Comparison of ENCODE assay signal across 33 cellular contexts in genomic region chr16:2452650-2453049, GRCh38. TPM values are rescaled to one million over a fixed set of nuclear protein-coding genes. Genes with fewer than 3 reads are reported as not detected.
"Had no signal": no experiment of that assay in that cellular context is flagged by ENCODE, and none has a peak within 500 bp of the region (broad histone marks: within the 10 kb centered on the region; RNA-seq: fewer than 3 reads in every experiment).

No MANE protein-coding gene starts in this region.

- H3K4me3 Mint-ChIP-seq: activated CD4-positive, alpha-beta memory T cell treated with anti-CD3 and anti-CD28 coated beads for 36 hours; activated CD4-positive, alpha-beta T cell treated with anti-CD3 and anti-CD28 coated beads for 36 hours; activated CD4-positive, alpha-beta T cell treated with anti-CD3 and anti-CD28 coated beads, Interleukin-2, amount 10 ng/mL, durations not matched to agents 24 days and 14 days; activated CD8-positive, alpha-beta memory T cell treated with anti-CD3 and anti-CD28 coated beads, Interleukin-2, amount 10 ng/mL, durations not matched to agents 7 days and 5 days; activated CD8-positive, alpha-beta T cell treated with anti-CD3 and anti-CD28 coated beads, Interleukin-2, amount 10 ng/mL, durations not matched to agents 7 days and 5 days; activated naive CD4-positive, alpha-beta T cell treated with anti-CD3 and anti-CD28 coated beads, Interleukin-2, amount 10 ng/mL, durations not matched to agents 7 days and 5 days; activated naive CD8-positive, alpha-beta T cell treated with anti-CD3 and anti-CD28 coated beads, Interleukin-2, amount 10 ng/mL, durations not matched to agents 7 days and 5 days; activated T-helper 1 cell treated with anti-CD3 and anti-CD28 coated beads, Interleukin-12 subunit alpha, Interleukin-12 subunit beta, Interleukin-2, Interleukin-4 antibody, amounts not matched to agents 30 ng/mL and 10 ng/mL and 1 ng/mL, durations not matched to agents 14 hours and 24 hours and 36 hours had no signal

- H3K36me3 ChIP-seq: gastrocnemius medialis had no signal

- DNase-seq: activated CD4-positive, alpha-beta memory T cell treated with anti-CD3 and anti-CD28 coated beads for 36 hours; activated CD4-positive, alpha-beta T cell treated with anti-CD3 and anti-CD28 coated beads for 36 hours; activated CD4-positive, alpha-beta T cell treated with anti-CD3 and anti-CD28 coated beads, Interleukin-2, amount 10 ng/mL, durations not matched to agents 24 days and 14 days; activated CD4-positive, CD25-positive, alpha-beta regulatory T cell; activated CD4-positive, CD25-positive, alpha-beta regulatory T cell treated with anti-CD3 and anti-CD28 coated beads, Interleukin-2, amount 50 U/mL, for 72 hours; activated CD8-positive, alpha-beta memory T cell treated with anti-CD3 and anti-CD28 coated beads, Interleukin-2, amount 10 ng/mL, durations not matched to agents 7 days and 5 days; activated CD8-positive, alpha-beta memory T cell treated with anti-CD3 and anti-CD28 coated beads, Interleukin-2, amount 50 U/mL, for 4 hours; activated CD8-positive, alpha-beta T cell treated with anti-CD3 and anti-CD28 coated beads, Interleukin-2, amount 10 ng/mL, durations not matched to agents 7 days and 5 days; activated effector memory CD4-positive, alpha-beta T cell treated with anti-CD3 and anti-CD28 coated beads, Interleukin-2, amount 50 U/mL, for 16 hours; activated naive CD4-positive, alpha-beta T cell; activated naive CD4-positive, alpha-beta T cell treated with anti-CD3 and anti-CD28 coated beads, Interleukin-2, amount 10 ng/mL, durations not matched to agents 7 days and 5 days; activated naive CD8-positive, alpha-beta T cell treated with anti-CD3 and anti-CD28 coated beads, Interleukin-2, amount 10 ng/mL, durations not matched to agents 7 days and 5 days; activated T-cell treated with anti-CD3 and anti-CD28 coated beads, Interleukin-2, amount 50 U/mL, for 1 hour; activated T-cell treated with anti-CD3 and anti-CD28 coated beads, Interleukin-2, amount 50 U/mL, for 48 hours; brain microvascular endothelial cell; caudate nucleus; cortex of kidney; dermis blood vessel endothelial cell; effector CD4-positive, alpha-beta T cell; erythroblast; foreskin keratinocyte; gastrocnemius medialis; heart right ventricle; T-helper 2 cell had no signal

- H3K4me3 ChIP-seq: esophagus muscularis mucosa, gastrocnemius medialis, heart right ventricle had no signal

- H3K4me1 Mint-ChIP-seq: activated CD4-positive, alpha-beta T cell treated with anti-CD3 and anti-CD28 coated beads for 36 hours; activated CD4-positive, alpha-beta T cell treated with anti-CD3 and anti-CD28 coated beads, Interleukin-2, amount 10 ng/mL, durations not matched to agents 24 days and 14 days; activated CD8-positive, alpha-beta memory T cell treated with anti-CD3 and anti-CD28 coated beads, Interleukin-2, amount 10 ng/mL, durations not matched to agents 7 days and 5 days had no signal

- FAIRE-seq: astrocyte, colon, endometrium had no signal

- H3K27me3 Mint-ChIP-seq: activated CD4-positive, alpha-beta memory T cell treated with anti-CD3 and anti-CD28 coated beads for 36 hours; activated CD4-positive, alpha-beta T cell treated with anti-CD3 and anti-CD28 coated beads for 36 hours; activated CD4-positive, alpha-beta T cell treated with anti-CD3 and anti-CD28 coated beads, Interleukin-2, amount 10 ng/mL, durations not matched to agents 24 days and 14 days; activated CD8-positive, alpha-beta memory T cell treated with anti-CD3 and anti-CD28 coated beads, Interleukin-2, amount 10 ng/mL, durations not matched to agents 7 days and 5 days; activated naive CD4-positive, alpha-beta T cell treated with anti-CD3 and anti-CD28 coated beads, Interleukin-2, amount 10 ng/mL, durations not matched to agents 7 days and 5 days; activated naive CD8-positive, alpha-beta T cell treated with anti-CD3 and anti-CD28 coated beads, Interleukin-2, amount 10 ng/mL, durations not matched to agents 7 days and 5 days had no signal

- H3K27ac ChIP-seq: brain microvascular endothelial cell, esophagus muscularis mucosa, foreskin keratinocyte, gastrocnemius medialis, heart right ventricle had no signal

- H3K9me3 Mint-ChIP-seq: activated CD4-positive, alpha-beta memory T cell treated with anti-CD3 and anti-CD28 coated beads for 36 hours; activated CD4-positive, alpha-beta T cell treated with anti-CD3 and anti-CD28 coated beads, Interleukin-2, amount 10 ng/mL, durations not matched to agents 24 days and 14 days; activated naive CD4-positive, alpha-beta T cell treated with anti-CD3 and anti-CD28 coated beads, Interleukin-2, amount 10 ng/mL, durations not matched to agents 7 days and 5 days; activated naive CD4-positive, alpha-beta T cell treated with anti-CD3 and anti-CD28 coated beads, Interleukin-2, amount 50 U/mL, for 72 hours; activated naive CD8-positive, alpha-beta T cell treated with anti-CD3 and anti-CD28 coated beads, Interleukin-2, amount 10 ng/mL, durations not matched to agents 7 days and 5 days; activated T-helper 1 cell treated with anti-CD3 and anti-CD28 coated beads, Interleukin-12 subunit alpha, Interleukin-12 subunit beta, Interleukin-2, Interleukin-4 antibody, amounts not matched to agents 30 ng/mL and 10 ng/mL and 1 ng/mL, durations not matched to agents 14 hours and 24 hours and 36 hours; activated T-helper 2 cell treated with anti-CD3 and anti-CD28 coated beads, Interferon-gamma antibody, Interleukin-2, Interleukin-4, amounts not matched to agents 10 μg/mL and 5 μg/mL and 100 μg/mL, durations not matched to agents 14 hours and 24 hours and 36 hours had no signal

- H3K27me3 ChIP-seq: brain microvascular endothelial cell, esophagus muscularis mucosa, foreskin keratinocyte, gastrocnemius medialis, heart right ventricle had no signal

- H3K9me3 ChIP-seq: esophagus muscularis mucosa, gastrocnemius medialis, heart right ventricle had no signal

- H3K27ac Mint-ChIP-seq: activated CD4-positive, alpha-beta memory T cell treated with anti-CD3 and anti-CD28 coated beads for 36 hours; activated CD4-positive, alpha-beta T cell treated with anti-CD3 and anti-CD28 coated beads for 36 hours; activated CD4-positive, alpha-beta T cell treated with anti-CD3 and anti-CD28 coated beads, Interleukin-2, amount 10 ng/mL, durations not matched to agents 24 days and 14 days; activated CD8-positive, alpha-beta memory T cell treated with anti-CD3 and anti-CD28 coated beads, Interleukin-2, amount 10 ng/mL, durations not matched to agents 7 days and 5 days; activated CD8-positive, alpha-beta T cell treated with anti-CD3 and anti-CD28 coated beads, Interleukin-2, amount 10 ng/mL, durations not matched to agents 7 days and 5 days; activated naive CD4-positive, alpha-beta T cell treated with anti-CD3 and anti-CD28 coated beads, Interleukin-2, amount 10 ng/mL, durations not matched to agents 7 days and 5 days; activated naive CD4-positive, alpha-beta T cell treated with anti-CD3 and anti-CD28 coated beads, Interleukin-2, amount 50 U/mL, for 72 hours; activated naive CD8-positive, alpha-beta T cell treated with anti-CD3 and anti-CD28 coated beads, Interleukin-2, amount 10 ng/mL, durations not matched to agents 7 days and 5 days; activated T-helper 1 cell treated with anti-CD3 and anti-CD28 coated beads, Interleukin-12 subunit alpha, Interleukin-12 subunit beta, Interleukin-2, Interleukin-4 antibody, amounts not matched to agents 30 ng/mL and 10 ng/mL and 1 ng/mL, durations not matched to agents 14 hours and 24 hours and 36 hours; activated T-helper 2 cell treated with anti-CD3 and anti-CD28 coated beads, Interferon-gamma antibody, Interleukin-2, Interleukin-4, amounts not matched to agents 10 μg/mL and 5 μg/mL and 100 μg/mL, durations not matched to agents 14 hours and 24 hours and 36 hours had no signal

- ATAC-seq: activated CD4-positive, alpha-beta T cell treated with anti-CD3 and anti-CD28 coated beads for 36 hours; activated CD8-positive, alpha-beta memory T cell treated with anti-CD3 and anti-CD28 coated beads, Interleukin-2, amount 10 ng/mL, durations not matched to agents 7 days and 5 days; activated CD8-positive, alpha-beta T cell treated with anti-CD3 and anti-CD28 coated beads, Interleukin-2, amount 10 ng/mL, durations not matched to agents 7 days and 5 days; activated naive CD4-positive, alpha-beta T cell treated with anti-CD3 and anti-CD28 coated beads, Interleukin-2, amount 50 U/mL, for 72 hours; foreskin keratinocyte; gastrocnemius medialis; heart right ventricle had no signal

- H3K4me1 ChIP-seq: esophagus muscularis mucosa, foreskin keratinocyte, gastrocnemius medialis, heart right ventricle had no signal

RNA-seq across cellular contexts. Expression of gene NTN3, which starts 18.4 kb away (rescaled TPM):
- total RNA-seq: activated CD4-positive, alpha-beta memory T cell treated with anti-CD3 and anti-CD28 coated beads for 36 hours; activated CD4-positive, alpha-beta T cell treated with anti-CD3 and anti-CD28 coated beads for 36 hours; activated CD4-positive, alpha-beta T cell treated with anti-CD3 and anti-CD28 coated beads, Interleukin-2, amount 10 ng/mL, durations not matched to agents 24 days and 14 days; activated CD8-positive, alpha-beta memory T cell treated with anti-CD3 and anti-CD28 coated beads for 36 hours; activated CD8-positive, alpha-beta memory T cell treated with anti-CD3 and anti-CD28 coated beads, Interleukin-2, amount 10 ng/mL, durations not matched to agents 7 days and 5 days; activated naive CD4-positive, alpha-beta T cell treated with anti-CD3 and anti-CD28 coated beads, Interleukin-2, amount 50 U/mL, for 72 hours; activated naive CD8-positive, alpha-beta T cell treated with anti-CD3 and anti-CD28 coated beads, Interleukin-2, amount 10 ng/mL, durations not matched to agents 7 days and 5 days; activated T-helper 1 cell treated with anti-CD3 and anti-CD28 coated beads, Interleukin-12 subunit alpha, Interleukin-12 subunit beta, Interleukin-2, Interleukin-4 antibody, amounts not matched to agents 30 ng/mL and 10 ng/mL and 1 ng/mL, durations not matched to agents 14 hours and 24 hours and 36 hours; activated T-helper 2 cell treated with anti-CD3 and anti-CD28 coated beads, Interferon-gamma antibody, Interleukin-2, Interleukin-4, amounts not matched to agents 10 μg/mL and 5 μg/mL and 100 μg/mL, durations not matched to agents 14 hours and 24 hours and 36 hours; dermis blood vessel endothelial cell; gastrocnemius medialis; T-helper 1 cell treated with Interleukin-12 subunit alpha and Interleukin-12 subunit beta and Interleukin-4 antibody, amounts not matched to agents 30 ng/mL and 1 ng/mL, for 36 hours had no signal
- polyA plus RNA-seq: foreskin keratinocyte, heart right ventricle had no signal
